In genomic region chr2:110243283-110243682, GRCh38 we compare ENCODE assay signal across 8 cellular contexts. TPM values are rescaled to one million over a fixed set of nuclear protein-coding genes. Genes with fewer than 3 reads are reported as not detected.
DNase-seq lines count a peak whose midpoint lies in the region; ATAC-seq and TF ChIP-seq lines count a peak whose summit lies in the region.
"Not testable (repeated sequence)": the region's sequence is repeated elsewhere in the genome, so short reads cannot be mapped to it uniquely, and the experiment has no call there.
"Had no signal": no experiment of that assay in that cellular context is flagged by ENCODE, and none has a peak within 500 bp of the region (broad histone marks: within the 10 kb centered on the region; RNA-seq: fewer than 3 reads in every experiment).

No MANE protein-coding gene starts in this region.

- DNase-seq in DND-41; left lobe of liver (ENCODE audit: low spot score); right lobe of liver; psoas muscle; gastrocnemius medialis: not testable (repeated sequence)
- DNase-seq in activated CD4-positive, alpha-beta T cell treated with anti-CD3 and anti-CD28 coated beads, Interleukin-2, amount 10 ng/mL, durations not matched to agents 24 days and 14 days, result peak; percentile 2

- H3K79me2 ChIP-seq in DND-41 (ENCODE audit: insufficient read depth, low read length), result not testable (repeated sequence)

- H3K27ac ChIP-seq in DND-41 (ENCODE audit: low read length); right lobe of liver; psoas muscle; gastrocnemius medialis: not testable (repeated sequence)

- not testable (repeated sequence) for H3K4me3 ChIP-seq in DND-41 (ENCODE audit: low read depth in 1 of 2, low read length in 2 of 2); right lobe of liver; psoas muscle; gastrocnemius medialis

- H3K9me3 Mint-ChIP-seq in activated CD4-positive, alpha-beta T cell treated with anti-CD3 and anti-CD28 coated beads, Interleukin-2, amount 10 ng/mL, durations not matched to agents 24 days and 14 days, result not testable (repeated sequence)

- H2AFZ ChIP-seq in DND-41 (ENCODE audit: low read depth, low read length), result not testable (repeated sequence)

- not testable (repeated sequence) for H3K4me1 Mint-ChIP-seq in activated CD4-positive, alpha-beta T cell treated with anti-CD3 and anti-CD28 coated beads, Interleukin-2, amount 10 ng/mL, durations not matched to agents 24 days and 14 days

- H3K27me3 Mint-ChIP-seq in activated CD4-positive, alpha-beta T cell treated with anti-CD3 and anti-CD28 coated beads, Interleukin-2, amount 10 ng/mL, durations not matched to agents 24 days and 14 days, result not testable (repeated sequence)

- not testable (repeated sequence) for H3K27ac Mint-ChIP-seq in activated CD4-positive, alpha-beta T cell treated with anti-CD3 and anti-CD28 coated beads, Interleukin-2, amount 10 ng/mL, durations not matched to agents 24 days and 14 days

- not testable (repeated sequence) for H3K4me1 ChIP-seq in DND-41 (ENCODE audit: insufficient read depth, low read length); right lobe of liver; psoas muscle; gastrocnemius medialis

- WGBS in right lobe of liver (ENCODE audit: insufficient coverage, low coverage, low lambda C conversion rate, missing lambda C conversion rate), result 0% methylated on average over 1 of the region's 3 CpGs
- 24 to 67% (median 57%) methylated on average over 1 of the region's 3 CpGs for WGBS in psoas muscle, 3 donors

- not testable (repeated sequence) for H3K4me3 Mint-ChIP-seq in activated CD4-positive, alpha-beta T cell treated with anti-CD3 and anti-CD28 coated beads, Interleukin-2, amount 10 ng/mL, durations not matched to agents 24 days and 14 days

- not testable (repeated sequence) for H3K9me3 ChIP-seq in DND-41 (ENCODE audit: insufficient read depth, low read length, severe bottlenecking); right lobe of liver; psoas muscle; gastrocnemius medialis

- not testable (repeated sequence) for H3K4me2 ChIP-seq in DND-41 (ENCODE audit: insufficient read depth, low read length)

- not testable (repeated sequence) for H3K9ac ChIP-seq in DND-41 (ENCODE audit: low read depth, low read length)

- intact Hi-C loops in activated CD4-positive, alpha-beta T cell treated with anti-CD3 and anti-CD28 coated beads, Interleukin-2, amount 10 ng/mL, durations not matched to agents 24 days and 14 days (cut with micrococcal nuclease); right lobe of liver (cut with DNase I); psoas muscle (cut with DNase I); gastrocnemius medialis (cut with DNase I; ENCODE audit: low total_unique reads): not testable (repeated sequence)

- not testable (repeated sequence) for H4K20me1 ChIP-seq in DND-41 (ENCODE audit: insufficient read depth, low read length)

- ATAC-seq in DND-41 (ENCODE audit: insufficient read depth, low read depth) (peak; percentile 83), left lobe of liver (peak; percentile 73), right lobe of liver (peak; percentile 74 to 82 (median 80)), psoas muscle (peak; percentile 87 to 99 (median 93)), gastrocnemius medialis (peak; percentile 88 to 98)

- in situ Hi-C loops in gastrocnemius medialis (cut with MboI; ENCODE audit: low sequenced_read_pairs in 4 of 4), result not testable (repeated sequence)

- TF ChIP-seq CTCF in DND-41 (IDR thresholded peaks at IDR 0.05; ENCODE audit: borderline replicate concordance, extremely low read depth, low read length, poor library complexity, severe bottlenecking); right lobe of liver (IDR thresholded peaks at IDR 0.05); psoas muscle (IDR thresholded peaks at IDR 0.05); gastrocnemius medialis (IDR thresholded peaks at IDR 0.05 in 4 of 5, conservative IDR thresholded peaks at IDR 0.05 in 1 of 5): not testable (repeated sequence)

- not testable (repeated sequence) for H3K36me3 Mint-ChIP-seq in activated CD4-positive, alpha-beta T cell treated with anti-CD3 and anti-CD28 coated beads, Interleukin-2, amount 10 ng/mL, durations not matched to agents 24 days and 14 days (ENCODE audit: low read depth)

- H3K36me3 ChIP-seq in DND-41 (ENCODE audit: insufficient read depth, low read length); right lobe of liver; psoas muscle (ENCODE audit: insufficient read depth in 1 of 2, low read depth in 1 of 2); gastrocnemius medialis: not testable (repeated sequence)

- TF ChIP-seq POLR2A in right lobe of liver (IDR thresholded peaks at IDR 0.05); gastrocnemius medialis (IDR thresholded peaks at IDR 0.05): not testable (repeated sequence)

- H3K27me3 ChIP-seq in DND-41 (ENCODE audit: insufficient read depth, low read length, poor library complexity); right lobe of liver; psoas muscle (ENCODE audit: insufficient read depth in 3 of 3, low read length in 2 of 3); gastrocnemius medialis: not testable (repeated sequence)

RNA-seq across cellular contexts. Expression of gene MTLN, which starts 30.9 kb away (rescaled TPM):
- total RNA-seq in activated CD4-positive, alpha-beta T cell treated with anti-CD3 and anti-CD28 coated beads, Interleukin-2, amount 10 ng/mL, durations not matched to agents 24 days and 14 days, result 71.9 and 80.1 TPM in 2 replicates
- total RNA-seq in left lobe of liver (40.8 TPM), right lobe of liver (10 to 100 TPM; 25.4 to 64.0 (median 38.0) TPM), psoas muscle (100 to 1,000 TPM; 285 to 394 (median 350) TPM), gastrocnemius medialis (100 to 1,000 TPM; 141 to 685 (median 391) TPM)
- 100 to 1,000 TPM; 622 to 826 (median 765) TPM for polyA plus RNA-seq in psoas muscle

RNA-seq across cellular contexts. Expression of gene NPHP1, which starts 38.5 kb away (rescaled TPM):
- 0.21 and 0.44 TPM in 2 replicates for total RNA-seq in activated CD4-positive, alpha-beta T cell treated with anti-CD3 and anti-CD28 coated beads, Interleukin-2, amount 10 ng/mL, durations not matched to agents 24 days and 14 days
- total RNA-seq in left lobe of liver, result 0.15 TPM
- total RNA-seq in right lobe of liver, result 1 to 10 TPM in 2 of 6 experiments, under 1 TPM in 4; 0.06 to 1.9 (median 0.65) TPM
- total RNA-seq in psoas muscle, result 10 to 100 TPM; 10.3 to 17.7 (median 12.4) TPM
- polyA plus RNA-seq in psoas muscle, result 10 to 100 TPM in 1 of 3 donors, 1 to 10 TPM in 2; 2.4 to 12.2 (median 4.9) TPM
- total RNA-seq in gastrocnemius medialis, result 10 to 100 TPM in 1 of 4 donors, 1 to 10 TPM in 3; 3.8 to 10.3 (median 4.6) TPM
- total RNA-seq: CD4-positive, CD25-positive, alpha-beta regulatory T cell had no signal
- polyA plus RNA-seq: CD14-positive monocyte had no signal
